Comparison of ENCODE assay signal across 9 cellular contexts in the genomic region with DNA sequence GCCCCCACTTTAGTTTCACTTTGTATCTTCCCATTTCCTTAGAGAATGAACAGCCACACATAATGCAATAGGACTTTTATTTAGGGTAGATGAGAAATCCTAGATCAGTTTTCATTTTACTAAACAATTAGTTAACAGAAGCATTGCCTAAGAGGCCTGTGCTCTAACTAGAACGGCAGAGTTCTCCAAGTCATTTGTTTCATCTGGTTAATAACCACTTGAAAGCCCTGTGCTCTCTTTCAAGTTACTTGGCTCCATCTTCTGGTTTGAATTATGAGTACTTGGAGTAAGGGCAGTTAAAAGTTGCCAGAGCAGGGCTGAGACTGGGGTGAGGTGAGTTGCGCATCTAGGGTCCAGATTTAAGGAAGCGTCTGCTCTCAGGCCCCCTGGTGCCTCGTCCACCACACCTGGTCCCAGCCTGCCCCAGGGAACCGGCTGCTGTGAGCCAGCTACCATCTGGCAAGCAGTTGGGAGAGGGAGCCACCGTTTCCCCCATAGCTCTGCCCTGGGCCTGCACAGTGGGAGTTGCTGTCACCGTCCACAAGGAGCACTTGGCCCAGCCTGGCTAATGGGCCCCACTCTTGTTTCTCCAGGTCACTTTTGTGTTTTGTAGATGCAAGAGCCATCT. TPM values are rescaled to one million over a fixed set of nuclear protein-coding genes. Genes with fewer than 3 reads are reported as not detected.
DNase-seq lines count a peak whose midpoint lies in the region; ATAC-seq and TF ChIP-seq lines count a peak whose summit lies in the region.
"Had no signal": no experiment of that assay in that cellular context is flagged by ENCODE, and none has a peak within 500 bp of the region (broad histone marks: within the 10 kb centered on the region; RNA-seq: fewer than 3 reads in every experiment).

No MANE protein-coding gene starts in this region.

- intact Hi-C loops in activated T-helper 2 cell treated with anti-CD3 and anti-CD28 coated beads, Interferon-gamma antibody, Interleukin-2, Interleukin-4, amounts not matched to agents 10 μg/mL and 5 μg/mL and 100 μg/mL, durations not matched to agents 14 hours and 24 hours and 36 hours (cut with micrococcal nuclease) = no loop called here

- H3K56ac ChIP-seq in H9 (ENCODE audit: insufficient read length, low read depth, low read length) = no peak overlapping the region

- no peaks in the 10 kb centered on the region for H4K20me1 ChIP-seq in H9 (ENCODE audit: control insufficient read depth, insufficient read depth, insufficient read length)

- H2AFZ ChIP-seq in H9 (ENCODE audit: low read length) = no peak overlapping the region

- H3K36me3 Mint-ChIP-seq in H9 (ENCODE audit: insufficient read depth in 1 of 3, low read depth in 3 of 3) (no peaks in the 10 kb centered on the region), T-helper 17 cell (ENCODE audit: low read depth) (no peaks in the 10 kb centered on the region), neural crest cell (ENCODE audit: low read depth) (no peaks in the 10 kb centered on the region)
- H3K36me3 Mint-ChIP-seq in activated T-helper 2 cell treated with anti-CD3 and anti-CD28 coated beads, Interferon-gamma antibody, Interleukin-2, Interleukin-4, amounts not matched to agents 10 μg/mL and 5 μg/mL and 100 μg/mL, durations not matched to agents 14 hours and 24 hours and 36 hours (ENCODE audit: low read depth) = no peaks in the 10 kb centered on the region
- H3K36me3 Mint-ChIP-seq: CD4-positive, CD25-positive, alpha-beta regulatory T cell had no signal

- H2BK15ac ChIP-seq in H9 (ENCODE audit: low read depth, low read length) = no peak overlapping the region

- ATAC-seq in T-helper 17 cell = peak; percentile 67

- H2BK12ac ChIP-seq in H9 (ENCODE audit: insufficient read length, low read depth, low read length) = no peak overlapping the region

- no peaks in the 10 kb centered on the region for H3K27me3 Mint-ChIP-seq in H9 (ENCODE audit: low read depth)
- H3K27me3 Mint-ChIP-seq in T-helper 17 cell = peaks cover 13% of the 10 kb centered on the region
- no peaks in the 10 kb centered on the region for H3K27me3 Mint-ChIP-seq in neural crest cell (ENCODE audit: low read depth)
- H3K27me3 Mint-ChIP-seq in activated T-helper 2 cell treated with anti-CD3 and anti-CD28 coated beads, Interferon-gamma antibody, Interleukin-2, Interleukin-4, amounts not matched to agents 10 μg/mL and 5 μg/mL and 100 μg/mL, durations not matched to agents 14 hours and 24 hours and 36 hours (ENCODE audit: low read depth) = peaks cover 6% of the 10 kb centered on the region

- H2BK5ac ChIP-seq in H9 (ENCODE audit: insufficient read length, low read length) = no peak overlapping the region

- H4K5ac ChIP-seq in H9 (ENCODE audit: insufficient read length, low read depth, low read length) = no peak overlapping the region

- no peaks in the 10 kb centered on the region for H3K79me1 ChIP-seq in H9 (ENCODE audit: insufficient read depth, low read depth, low read length, poor library complexity, severe bottlenecking)

- TF ChIP-seq CTCF in H9 (conservative IDR thresholded peaks at IDR 0.05) (peak; percentile 64; the same call in 2 of the 3 replicates), neural crest cell (conservative IDR thresholded peaks at IDR 0.05) (peak; percentile 65)

- no peak overlapping the region for H3K4ac ChIP-seq in H9 (ENCODE audit: low read depth, low read length)

- no peaks in the 10 kb centered on the region for H3K9me3 ChIP-seq in H9 (ENCODE audit: control insufficient read depth, low read depth, low read length)
- H3K9me3 ChIP-seq in T-helper 17 cell (ENCODE audit: control insufficient read depth, low read length, poor library complexity, severe bottlenecking) = no peaks in the 10 kb centered on the region

- no peak overlapping the region for H3K27ac ChIP-seq in H9 (ENCODE audit: insufficient read length, low read depth, low read length)

- no CpG with 5 or more reads among the region's 7 CpGs for WGBS in H9 (ENCODE audit: extremely low coverage, insufficient read length, low lambda C conversion rate)

- peaks cover 26 to 38% of the 10 kb centered on the region in 2 experiments for H3K4me1 Mint-ChIP-seq in H9
- H3K4me1 Mint-ChIP-seq in T-helper 17 cell = peaks cover 16% of the 10 kb centered on the region
- peaks cover 64% of the 10 kb centered on the region for H3K4me1 Mint-ChIP-seq in neural crest cell
- peaks cover 10% of the 10 kb centered on the region for H3K4me1 Mint-ChIP-seq in activated T-helper 2 cell treated with anti-CD3 and anti-CD28 coated beads, Interferon-gamma antibody, Interleukin-2, Interleukin-4, amounts not matched to agents 10 μg/mL and 5 μg/mL and 100 μg/mL, durations not matched to agents 14 hours and 24 hours and 36 hours (ENCODE audit: low read depth)

- no peak overlapping the region for H3K18ac ChIP-seq in H9 (ENCODE audit: insufficient read length, low read depth, low read length)

- no peak overlapping the region for H4K8ac ChIP-seq in H9 (replicated peaks; ENCODE audit: insufficient read length, low read depth, low read length)

- H3K27me3 ChIP-seq in H9 (ENCODE audit: insufficient read depth, low read length) = no peaks in the 10 kb centered on the region

- peak overlapping the region in 2 of 3 experiments; percentile 5 to 40; a peak in 2 of 7 replicates for H3K27ac Mint-ChIP-seq in H9
- H3K27ac Mint-ChIP-seq in T-helper 17 cell = no peak overlapping the region
- H3K27ac Mint-ChIP-seq in neural crest cell (ENCODE audit: unreplicated experiment) = peak overlapping the region; percentile 85
- H3K27ac Mint-ChIP-seq in activated T-helper 2 cell treated with anti-CD3 and anti-CD28 coated beads, Interferon-gamma antibody, Interleukin-2, Interleukin-4, amounts not matched to agents 10 μg/mL and 5 μg/mL and 100 μg/mL, durations not matched to agents 14 hours and 24 hours and 36 hours = no peak overlapping the region

- no peak overlapping the region for H3K23ac ChIP-seq in H9 (ENCODE audit: insufficient read length, low read depth, low read length)

- H2BK20ac ChIP-seq in H9 (ENCODE audit: low read depth, low read length, poor library complexity, severe bottlenecking) = no peak overlapping the region

- H3K23me2 ChIP-seq in H9 (ENCODE audit: insufficient read length, low read depth, low read length, poor library complexity, severe bottlenecking) = no peaks in the 10 kb centered on the region

- no peaks in the 10 kb centered on the region for H3K79me2 ChIP-seq in H9 (ENCODE audit: insufficient read depth, low read length)

- no peaks in the 10 kb centered on the region for H3K4me1 ChIP-seq in H9 (ENCODE audit: insufficient read depth, low read length)

- H2BK120ac ChIP-seq in H9 (ENCODE audit: low read depth, low read length, poor library complexity, severe bottlenecking) = no peak overlapping the region

- H3K4me2 ChIP-seq in H9 (ENCODE audit: insufficient read depth, insufficient read length, low read length) = no peak overlapping the region

- DNase-seq in NCI-H1436 (lab: John Stamatoyannopoulos, UW) = peak; percentile 5
- DNase-seq in NCI-H1436 treated with DMSO at 0.1 percent for 48 hours (lab: John Stamatoyannopoulos, UW) = no peak
- DNase-seq in H9 = peak; percentile 62
- peak; percentile 33 for DNase-seq in NCI-H1092 (lab: John Stamatoyannopoulos, UW)
- no peak for DNase-seq in T-helper 17 cell
- DNase-seq in fibroblast of gingiva (ENCODE audit: low read depth) = peak; percentile 94
- peak; percentile 27 for DNase-seq in neural crest cell (ENCODE audit: low read depth, low spot score)
- DNase-seq in activated T-helper 2 cell treated with anti-CD3 and anti-CD28 coated beads, Interferon-gamma antibody, Interleukin-2, Interleukin-4, amounts not matched to agents 10 μg/mL and 5 μg/mL and 100 μg/mL, durations not matched to agents 14 hours and 24 hours and 36 hours (ENCODE audit: low spot score) = no peak

- no peak overlapping the region for H3K9ac ChIP-seq in H9 (ENCODE audit: extremely low read depth, insufficient read length, low read length)

- no peak overlapping the region for H4K91ac ChIP-seq in H9 (ENCODE audit: insufficient read length, low read depth, low read length)

- no peak overlapping the region for H3T11ph ChIP-seq in H9 (ENCODE audit: low read length)

- H3K14ac ChIP-seq in H9 (ENCODE audit: insufficient read depth, low read length) = no peak overlapping the region

- H2AK5ac ChIP-seq in H9 (ENCODE audit: insufficient read length, low read length) = no peak overlapping the region

- H3K9me3 Mint-ChIP-seq in H9 (no peaks in the 10 kb centered on the region), neural crest cell (no peaks in the 10 kb centered on the region)
- H3K9me3 Mint-ChIP-seq in activated T-helper 2 cell treated with anti-CD3 and anti-CD28 coated beads, Interferon-gamma antibody, Interleukin-2, Interleukin-4, amounts not matched to agents 10 μg/mL and 5 μg/mL and 100 μg/mL, durations not matched to agents 14 hours and 24 hours and 36 hours = no peaks in the 10 kb centered on the region
- H3K9me3 Mint-ChIP-seq: CD4-positive, CD25-positive, alpha-beta regulatory T cell had no signal

- no peak overlapping the region for H3K4me3 Mint-ChIP-seq in H9
- peak overlapping the region; percentile 73 for H3K4me3 Mint-ChIP-seq in T-helper 17 cell
- H3K4me3 Mint-ChIP-seq in neural crest cell = peak overlapping the region; percentile 65
- H3K4me3 Mint-ChIP-seq in activated T-helper 2 cell treated with anti-CD3 and anti-CD28 coated beads, Interferon-gamma antibody, Interleukin-2, Interleukin-4, amounts not matched to agents 10 μg/mL and 5 μg/mL and 100 μg/mL, durations not matched to agents 14 hours and 24 hours and 36 hours (ENCODE audit: low read depth) = no peak overlapping the region

RNA-seq across cellular contexts. Expression of a gene that starts 18.1 kb away (rescaled TPM):
- 4.8 and 5.5 TPM in 2 replicates for total RNA-seq in H9 (2021)
- 1 to 10 TPM in 1 of 2 donors, under 1 TPM in 1; 0.68 to 2.1 TPM for total RNA-seq in T-helper 17 cell
- 0.64 and 0.77 TPM in 2 replicates for total RNA-seq in neural crest cell
- total RNA-seq in activated T-helper 2 cell treated with anti-CD3 and anti-CD28 coated beads, Interferon-gamma antibody, Interleukin-2, Interleukin-4, amounts not matched to agents 10 μg/mL and 5 μg/mL and 100 μg/mL, durations not matched to agents 14 hours and 24 hours and 36 hours = not detected in 2 replicates
- total RNA-seq: CD4-positive, CD25-positive, alpha-beta regulatory T cell had no signal

Comparison
In these comparisons a context has a peak if more than half of its experiments do, and no peak if none do; other contexts are left out.
1. DNase-seq: peak in NCI-H1436 (single experiment), H9 (single experiment), NCI-H1092 (single experiment), fibroblast of gingiva (single experiment) and neural crest cell (single experiment); none in NCI-H1436 treated with DMSO at 0.1 percent for 48 hours (single experiment), T-helper 17 cell (0 of 3) and activated T-helper 2 cell treated with anti-CD3 and anti-CD28 coated beads, Interferon-gamma antibody, Interleukin-2, Interleukin-4, amounts not matched to agents 10 μg/mL and 5 μg/mL and 100 μg/mL, durations not matched to agents 14 hours and 24 hours and 36 hours (single experiment).
2. H3K27ac Mint-ChIP-seq: peak in H9 (2 of 3) and neural crest cell (single experiment); none in T-helper 17 cell (single experiment) and activated T-helper 2 cell treated with anti-CD3 and anti-CD28 coated beads, Interferon-gamma antibody, Interleukin-2, Interleukin-4, amounts not matched to agents 10 μg/mL and 5 μg/mL and 100 μg/mL, durations not matched to agents 14 hours and 24 hours and 36 hours (single experiment).
3. H3K4me3 Mint-ChIP-seq: peak in T-helper 17 cell (single experiment) and neural crest cell (single experiment); none in H9 (0 of 2) and activated T-helper 2 cell treated with anti-CD3 and anti-CD28 coated beads, Interferon-gamma antibody, Interleukin-2, Interleukin-4, amounts not matched to agents 10 μg/mL and 5 μg/mL and 100 μg/mL, durations not matched to agents 14 hours and 24 hours and 36 hours (single experiment).